In genomic region chrX:27815209-27815608, GRCh38 we compare ENCODE assay signal across 30 cellular contexts. TPM values are rescaled to one million over a fixed set of nuclear protein-coding genes. Genes with fewer than 3 reads are reported as not detected.
DNase-seq lines count a peak whose midpoint lies in the region; ATAC-seq, FAIRE-seq and TF ChIP-seq lines count a peak whose summit lies in the region.
"Had no signal": no experiment of that assay in that cellular context is flagged by ENCODE, and none has a peak within 500 bp of the region (broad histone marks: within the 10 kb centered on the region; RNA-seq: fewer than 3 reads in every experiment).

No MANE protein-coding gene starts in this region.

- ATAC-seq in GM19397 (IDR thresholded peaks at IDR 0.05; ENCODE audit: unreplicated experiment), result no peak
- ATAC-seq: left lung; naive thymus-derived CD8-positive, alpha-beta T cell; stimulated activated naive CD8-positive, alpha-beta T cell treated with anti-CD3 and anti-CD28 coated beads, Interleukin-15, amount 100 ng/mL, for 72 hours had no signal

- peak; percentile 17 for DNase-seq in DMS53 (lab: John Stamatoyannopoulos, UW)
- DNase-seq in DMS53 treated with DMSO at 0.1 percent for 48 hours (lab: John Stamatoyannopoulos, UW; ENCODE audit: unreplicated experiment), result no peak
- DNase-seq in astrocyte of the cerebellum (ENCODE audit: low read depth), result peak; percentile 3
- peak; percentile 62 for DNase-seq in fibroblast of the aortic adventitia (ENCODE audit: low read depth)
- peak; percentile 2 for DNase-seq in urothelium cell line (ENCODE audit: low spot score)
- DNase-seq in NCI-H345 treated with DMSO at 0.1 percent for 48 hours (lab: John Stamatoyannopoulos, UW; ENCODE audit: unreplicated experiment), result no peak
- DNase-seq in stimulated activated CD4-positive, alpha-beta T cell treated with anti-CD3 and anti-CD28 coated beads, Interleukin-2, amount 100 ng/mL, for 48 hours, result no peak
- DNase-seq: activated CD4-positive, alpha-beta T cell treated with anti-CD3 and anti-CD28 coated beads, Interleukin-2, amount 50 U/mL, for 4 hours; activated CD8-positive, alpha-beta memory T cell treated with anti-CD3 and anti-CD28 coated beads, Interleukin-2, amount 50 U/mL, for 48 hours; Calu3; central memory CD4-positive, alpha-beta T cell; effector CD4-positive, alpha-beta T cell; EL; glutamatergic neuron; GM23248; left lung; naive thymus-derived CD8-positive, alpha-beta T cell; NCI-H1694; NCI-H2171; NCI-H526; stimulated activated CD4-positive, alpha-beta T cell treated with anti-CD3 and anti-CD28 coated beads, Interleukin-12 subunit alpha, Interleukin-12 subunit beta, amount 100 ng/mL, for 4 hours; stimulated activated naive CD8-positive, alpha-beta T cell treated with anti-CD3 and anti-CD28 coated beads, Interleukin-15, amount 100 ng/mL, for 72 hours; WERI-Rb-1 had no signal

- in situ Hi-C loops in astrocyte of the cerebellum (cut with HindIII; ENCODE audit: low sequenced_read_pairs), result no loop called here

- FAIRE-seq in urothelium cell line (lab: Jason Lieb, UNC), result no peak

- H3K4me3 ChIP-seq in astrocyte of the cerebellum (ENCODE audit: low read depth, low read length), result no peak overlapping the region
- H3K4me3 ChIP-seq in fibroblast of the aortic adventitia (ENCODE audit: low read depth, low read length), result no peak overlapping the region
- H3K4me3 ChIP-seq: esophagus muscularis mucosa, GM23248, left lung, right atrium auricular region, SK-N-MC, tibial nerve had no signal

- TF ChIP-seq CTCF in astrocyte of the cerebellum (IDR thresholded peaks at IDR 0.05; ENCODE audit: low read depth, low read length, missing control alignments) (no peak), fibroblast of the aortic adventitia (IDR thresholded peaks at IDR 0.05; ENCODE audit: insufficient read depth, low read length) (no peak)

RNA-seq across cellular contexts. Expression of gene MAGEB10, which starts 7.4 kb away (rescaled TPM):
- total RNA-seq in fibroblast of the aortic adventitia (ENCODE audit: low replicate concordance), result not detected in 2 replicates
- total RNA-seq: Calu3; esophagus muscularis mucosa; GM23248; left lung; mesothelial cell of epicardium; naive thymus-derived CD8-positive, alpha-beta T cell; osteocyte; right atrium auricular region; tibial nerve had no signal

Comparison
In these comparisons a context has a peak if more than half of its experiments do, and no peak if none do; other contexts are left out.
1. DNase-seq: peak in DMS53 (single experiment), astrocyte of the cerebellum (single experiment), fibroblast of the aortic adventitia (single experiment) and urothelium cell line (single experiment); none in DMS53 treated with DMSO at 0.1 percent for 48 hours (single experiment), NCI-H345 treated with DMSO at 0.1 percent for 48 hours (single experiment) and stimulated activated CD4-positive, alpha-beta T cell treated with anti-CD3 and anti-CD28 coated beads, Interleukin-2, amount 100 ng/mL, for 48 hours (0 of 2).